16 cellular contexts compared by ENCODE assay signal in the genomic region with DNA sequence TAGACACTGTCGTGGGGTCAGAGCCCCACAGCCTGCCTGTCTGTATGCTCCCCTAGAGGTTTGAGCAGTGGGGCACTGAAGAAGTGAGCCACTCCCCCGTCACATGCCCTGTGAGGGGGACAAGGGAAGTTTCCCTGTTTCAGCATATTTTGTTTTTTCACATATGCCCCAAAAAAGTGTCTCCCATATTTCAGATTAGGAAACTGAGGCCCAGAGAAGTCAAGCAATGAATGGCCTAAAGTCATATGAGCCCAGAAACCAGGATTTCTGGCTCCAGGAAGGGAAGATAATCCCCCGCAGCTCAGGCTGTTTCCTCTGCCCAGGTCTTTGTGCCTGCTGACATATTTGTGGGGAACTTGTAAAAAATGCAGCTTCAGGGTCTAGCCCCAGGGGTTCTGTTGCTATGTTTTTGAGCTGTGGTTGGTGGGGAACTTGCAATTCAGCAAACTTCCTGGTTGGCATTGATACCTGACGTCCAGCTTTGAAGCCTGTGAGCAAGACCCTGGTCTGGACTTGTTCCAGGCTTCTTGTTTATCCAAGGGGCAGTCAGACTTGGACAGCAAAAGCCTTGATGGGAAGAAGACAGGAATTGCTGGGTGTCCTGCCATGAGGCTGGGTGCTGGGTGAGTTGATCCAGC.
"Had no signal": no experiment of that assay in that cellular context is flagged by ENCODE, and none has a peak within 500 bp of the region (broad histone marks: within the 10 kb centered on the region; RNA-seq: fewer than 3 reads in every experiment).

No MANE protein-coding gene starts in this region.

- H3K27me3 Mint-ChIP-seq: activated naive CD8-positive, alpha-beta T cell treated with anti-CD3 and anti-CD28 coated beads for 36 hours had no signal

- H3K36me3 Mint-ChIP-seq: activated naive CD8-positive, alpha-beta T cell treated with anti-CD3 and anti-CD28 coated beads for 36 hours; naive thymus-derived CD8-positive, alpha-beta T cell had no signal

- H3K27ac Mint-ChIP-seq: activated naive CD8-positive, alpha-beta T cell treated with anti-CD3 and anti-CD28 coated beads for 36 hours; activated T-cell treated with anti-CD3 and anti-CD28 coated beads, Interleukin-2, amount 50 U/mL, for 72 hours had no signal

- H3K9me3 Mint-ChIP-seq: activated naive CD8-positive, alpha-beta T cell treated with anti-CD3 and anti-CD28 coated beads for 36 hours; activated T-cell treated with anti-CD3 and anti-CD28 coated beads, Interleukin-2, amount 50 U/mL, for 72 hours; naive thymus-derived CD8-positive, alpha-beta T cell had no signal

- H3K27me3 ChIP-seq: esophagus squamous epithelium, left lung, right atrium auricular region, tibial artery had no signal

- H3K4me3 Mint-ChIP-seq: activated naive CD8-positive, alpha-beta T cell treated with anti-CD3 and anti-CD28 coated beads for 36 hours; activated T-cell treated with anti-CD3 and anti-CD28 coated beads, Interleukin-2, amount 50 U/mL, for 72 hours; naive thymus-derived CD8-positive, alpha-beta T cell had no signal

- H3K36me3 ChIP-seq: esophagus squamous epithelium, left lung, right atrium auricular region, tibial artery had no signal

- H3K4me1 ChIP-seq: left lung, right atrium auricular region had no signal

- H3K9me3 ChIP-seq: esophagus squamous epithelium, left lung, mucosa of descending colon, right atrium auricular region, tibial artery had no signal

- H3K4me1 Mint-ChIP-seq: activated naive CD8-positive, alpha-beta T cell treated with anti-CD3 and anti-CD28 coated beads for 36 hours had no signal

- FAIRE-seq: bronchial epithelial cell, small intestine had no signal

- DNase-seq: activated CD4-positive, alpha-beta T cell treated with anti-CD3 and anti-CD28 coated beads, Interleukin-2, amount 50 U/mL, for 48 hours; activated CD4-positive, CD25-positive, alpha-beta regulatory T cell treated with anti-CD3 and anti-CD28 coated beads, Interleukin-2, amount 50 U/mL, for 72 hours; activated CD8-positive, alpha-beta memory T cell treated with anti-CD3 and anti-CD28 coated beads, Interleukin-2, amount 50 U/mL, for 4 hours; activated gamma-delta T cell treated with Interleukin-2 at 50 U/mL for 16 hours; activated naive CD8-positive, alpha-beta T cell treated with anti-CD3 and anti-CD28 coated beads for 36 hours; activated T-cell treated with anti-CD3 and anti-CD28 coated beads, Interleukin-2, amount 50 U/mL, for 72 hours; esophagus squamous epithelium; foreskin fibroblast; left lung; mucosa of descending colon; naive thymus-derived CD8-positive, alpha-beta T cell; posterior cingulate gyrus; small intestine; tibial artery had no signal

- H3K4me3 ChIP-seq: esophagus squamous epithelium, left lung, mucosa of descending colon, right atrium auricular region, tibial artery had no signal

- H3K27ac ChIP-seq: esophagus squamous epithelium, left lung, right atrium auricular region, tibial artery had no signal

- ATAC-seq: activated T-cell treated with anti-CD3 and anti-CD28 coated beads, Interleukin-2, amount 50 U/mL, for 72 hours; left lung; mucosa of descending colon; naive thymus-derived CD8-positive, alpha-beta T cell had no signal
